20 cellular contexts compared by ENCODE assay signal in genomic region chr3:73781536-73781935, GRCh38.
DNase-seq lines count a peak whose midpoint lies in the region; ATAC-seq and TF ChIP-seq lines count a peak whose summit lies in the region.
"Had no signal": no experiment of that assay in that cellular context is flagged by ENCODE, and none has a peak within 500 bp of the region (broad histone marks: within the 10 kb centered on the region; RNA-seq: fewer than 3 reads in every experiment).

No MANE protein-coding gene starts in this region.

- H3K27me3 ChIP-seq in thoracic aorta (replicated peaks; ENCODE audit: insufficient read depth) = no peaks in the 10 kb centered on the region
- H3K27me3 ChIP-seq: right atrium auricular region, tibial nerve had no signal

- H3K4me3 ChIP-seq in thoracic aorta = peak overlapping the region; percentile 1
- H3K4me3 ChIP-seq: right atrium auricular region, tibial nerve had no signal

- TF ChIP-seq CTCF in thoracic aorta (IDR thresholded peaks at IDR 0.05) = no peak

- in situ Hi-C loops in SK-MEL-5 (cut with HindIII; ENCODE audit: low pct_unique_long_range_greater_than_20kb, low sequenced_read_pairs) = no loop called here

- DNase-seq in SK-MEL-5 (ENCODE audit: low read depth, low spot score) (peak; percentile 71), cerebellar cortex (ENCODE audit: low spot score) (peak; percentile 6), myocyte (ENCODE audit: low read depth) (peak; percentile 41), thoracic aorta (ENCODE audit: low spot score) (no peak), DMS114 treated with DMSO at 0.1 percent for 48 hours (lab: John Stamatoyannopoulos, UW; ENCODE audit: unreplicated experiment) (no peak), NCI-H524 (lab: John Stamatoyannopoulos, UW) (no peak), SIG-M5 (lab: John Stamatoyannopoulos, UW) (no peak)
- DNase-seq: activated CD4-positive, alpha-beta T cell treated with anti-CD3 and anti-CD28 coated beads for 36 hours; activated gamma-delta T cell treated with Interleukin-2 at 50 U/mL for 16 hours; activated naive CD8-positive, alpha-beta T cell treated with anti-CD3 and anti-CD28 coated beads, Interleukin-2, amount 50 U/mL, for 24 hours; activated T-cell treated with anti-CD3 and anti-CD28 coated beads, Interleukin-2, amount 50 U/mL, for 1 hour; CD4-positive, CD25-positive, alpha-beta regulatory T cell; dermis blood vessel endothelial cell; DMS 273 treated with DMSO at 0.1 percent for 48 hours; NCI-H1436 treated with DMSO at 0.1 percent for 48 hours; NCI-H510A; stimulated activated naive CD8-positive, alpha-beta T cell treated with anti-CD3 and anti-CD28 coated beads, Interleukin-15, Interleukin-2, amounts not matched to agents 100 U/mL and 50 U/mL, for 24 hours; T-helper 1 cell had no signal

- ATAC-seq in thoracic aorta (ENCODE audit: insufficient number of reproducible peaks, low FRiP score, low read depth) = no peak
- ATAC-seq: activated CD4-positive, alpha-beta T cell treated with anti-CD3 and anti-CD28 coated beads for 36 hours; activated naive CD8-positive, alpha-beta T cell treated with anti-CD3 and anti-CD28 coated beads, Interleukin-2, amount 50 U/mL, for 24 hours; stimulated activated naive CD8-positive, alpha-beta T cell treated with anti-CD3 and anti-CD28 coated beads, Interleukin-15, Interleukin-2, amounts not matched to agents 100 U/mL and 50 U/mL, for 24 hours had no signal

- peaks cover 9 to 34% of the 10 kb centered on the region in 2 donors for H3K4me1 ChIP-seq in thoracic aorta (ENCODE audit: control insufficient read depth in 1 of 2, low read depth in 2 of 2)

- H3K9me3 ChIP-seq in thoracic aorta = no peaks in the 10 kb centered on the region
- H3K9me3 ChIP-seq: right atrium auricular region, tibial nerve had no signal

- peak overlapping the region; percentile 16 to 32 for H3K27ac ChIP-seq in thoracic aorta
- H3K27ac ChIP-seq: right atrium auricular region had no signal

- H3K36me3 ChIP-seq in thoracic aorta = no peaks in the 10 kb centered on the region
- H3K36me3 ChIP-seq: right atrium auricular region, tibial nerve had no signal

Comparison
In these comparisons a context has a peak if more than half of its experiments do, and no peak if none do; other contexts are left out.
1. DNase-seq: peak in SK-MEL-5 (single experiment), cerebellar cortex (single experiment) and myocyte (single experiment); none in thoracic aorta (single experiment), DMS114 treated with DMSO at 0.1 percent for 48 hours (single experiment), NCI-H524 (0 of 2) and SIG-M5 (single experiment).